Comparison of ENCODE assay signal across 1 cellular context in genomic region chr4:152436384-152436783, GRCh38.
TF ChIP-seq lines count a peak whose summit lies in the region.

No MANE protein-coding gene starts in this region.

TF ChIP-seq in GM12878, 131 proteins besides CTCF, POLR2A, EP300 and RAD21 (continued from another document):
- TF ChIP-seq PKNOX1 (IDR thresholded peaks at IDR 0.05): no peak
- no peak for TF ChIP-seq PAX5 (IDR thresholded peaks at IDR 0.05; ENCODE audit: borderline replicate concordance, low read depth, low read length)
- no peak for TF ChIP-seq SPI1 (IDR thresholded peaks at IDR 0.05; ENCODE audit: borderline replicate concordance, insufficient read depth, low read depth, low read length)
